Comparison of ENCODE assay signal across 22 cellular contexts in the genomic region with DNA sequence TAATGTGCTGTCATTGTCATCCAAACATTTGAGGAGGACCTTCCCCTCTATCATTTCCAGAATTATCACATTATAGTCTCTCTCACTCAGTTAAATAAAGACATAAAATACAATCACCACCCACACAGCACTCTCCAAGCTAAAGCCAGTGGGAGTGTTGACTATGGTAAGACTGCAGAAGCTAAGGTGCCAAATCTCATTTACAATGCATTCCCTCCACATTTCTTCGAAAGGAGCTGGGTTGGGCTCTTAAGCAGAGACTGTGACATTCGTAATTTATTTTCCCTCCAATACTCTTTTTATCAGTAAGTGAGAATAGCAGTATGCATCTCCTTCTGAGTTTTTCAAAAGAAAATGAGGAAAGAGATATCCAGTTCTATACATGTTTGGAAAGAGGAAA.
DNase-seq lines count a peak whose midpoint lies in the region; ATAC-seq and TF ChIP-seq lines count a peak whose summit lies in the region.
"Had no signal": no experiment of that assay in that cellular context is flagged by ENCODE, and none has a peak within 500 bp of the region (broad histone marks: within the 10 kb centered on the region; RNA-seq: fewer than 3 reads in every experiment).

No MANE protein-coding gene starts in this region.

- no peaks in the 10 kb centered on the region for H3K9me3 ChIP-seq in iPS-18a (ENCODE audit: control insufficient read depth, low read depth, low read length)
- no peaks in the 10 kb centered on the region for H3K9me3 ChIP-seq in gastrocnemius medialis
- H3K9me3 ChIP-seq: BLaER1 treated with 17β-estradiol and CSF1 and Interleukin-3, amounts not matched to agents 10 nM and 100 nM had no signal

- DNase-seq in GM23338 (ENCODE audit: low spot score), result peak; percentile 32
- no peak for DNase-seq in WTC11 (ENCODE audit: low spot score)
- no peak for DNase-seq in NCI-H446 (lab: John Stamatoyannopoulos, UW)
- DNase-seq in gastrocnemius medialis, result no peak
- DNase-seq: 8988T; CD8-positive, alpha-beta memory T cell; COR-L47; DMS 273 treated with DMSO at 0.1 percent for 48 hours; DMS53; DND-41; EL; GM23248; HFFc6; IMR-90 had no signal

- H3K36me3 Mint-ChIP-seq in GM23338 (ENCODE audit: low read depth) (peaks cover 2% of the 10 kb centered on the region; the same call in 1 of the 3 replicates), WTC11 (no peaks in the 10 kb centered on the region), nephron (ENCODE audit: low read depth) (peaks cover 4% of the 10 kb centered on the region)
- H3K36me3 Mint-ChIP-seq: CD8-positive, alpha-beta memory T cell had no signal

- no peak overlapping the region for H2AFZ ChIP-seq in GM23338
- H2AFZ ChIP-seq: GM23248 had no signal

- H3K9me3 Mint-ChIP-seq in GM23338 (no peaks in the 10 kb centered on the region; the same call in 2 of the 3 replicates), WTC11 (peaks cover 7% of the 10 kb centered on the region; the same call in 1 of the 2 replicates), nephron (no peaks in the 10 kb centered on the region)
- H3K9me3 Mint-ChIP-seq: HFFc6 had no signal

- H3K27ac Mint-ChIP-seq in GM23338, result peak overlapping the region; percentile 58; the same call in 1 of the 2 replicates
- H3K27ac Mint-ChIP-seq in WTC11, result peak overlapping the region; percentile 23
- peak overlapping the region; percentile 71 to 83 (median 72) for H3K27ac Mint-ChIP-seq in nephron
- H3K27ac Mint-ChIP-seq: B cell; CD8-positive, alpha-beta memory T cell; HFFc6 had no signal

- intact Hi-C loops in gastrocnemius medialis (cut with DNase I; ENCODE audit: low total_unique reads), result no loop called here

- H3K36me3 ChIP-seq in GM23338 (ENCODE audit: insufficient read depth) (no peaks in the 10 kb centered on the region), iPS-18a (ENCODE audit: control insufficient read depth, low read depth, low read length) (no peaks in the 10 kb centered on the region), gastrocnemius medialis (no peaks in the 10 kb centered on the region)
- H3K36me3 ChIP-seq: BLaER1 treated with 17β-estradiol and CSF1 and Interleukin-3, amounts not matched to agents 10 nM and 100 nM had no signal

- ATAC-seq in GM23338 (peak; percentile 77), WTC11 (peak; percentile 81), GM19397 (IDR thresholded peaks at IDR 0.05; ENCODE audit: unreplicated experiment) (no peak), gastrocnemius medialis (no peak)
- ATAC-seq: GM12878, HCT116 had no signal

- TF ChIP-seq POLR2A in gastrocnemius medialis (IDR thresholded peaks at IDR 0.05), result no peak

- peak overlapping the region; percentile 14; the same call in 1 of the 2 replicates for H3K4me2 ChIP-seq in GM23338
- H3K4me2 ChIP-seq: BLaER1 treated with 17β-estradiol and CSF1 and Interleukin-3, amounts not matched to agents 10 nM and 100 nM had no signal

- H3K79me2 ChIP-seq in GM23338 (replicated peaks; ENCODE audit: insufficient read depth), result no peaks in the 10 kb centered on the region

- peaks cover 14% of the 10 kb centered on the region for H3K4me1 Mint-ChIP-seq in GM23338
- peaks cover 16% of the 10 kb centered on the region for H3K4me1 Mint-ChIP-seq in WTC11
- peaks cover 25% of the 10 kb centered on the region for H3K4me1 Mint-ChIP-seq in nephron
- H3K4me1 Mint-ChIP-seq: B cell; CD8-positive, alpha-beta memory T cell had no signal

- in situ Hi-C loops in gastrocnemius medialis (cut with MboI; ENCODE audit: low sequenced_read_pairs in 4 of 4), result no loop called here

- no peaks in the 10 kb centered on the region for H3K9me2 ChIP-seq in GM23338 (ENCODE audit: insufficient read depth)

- H3K4me3 ChIP-seq in GM23338 (no peak overlapping the region), iPS-18a (ENCODE audit: low read length) (no peak overlapping the region), gastrocnemius medialis (no peak overlapping the region)
- H3K4me3 ChIP-seq: BLaER1 treated with 17β-estradiol and CSF1 and Interleukin-3, amounts not matched to agents 10 nM and 100 nM; GM12878; GM23248 had no signal

- H3F3A ChIP-seq in GM23338 (replicated peaks; ENCODE audit: low read depth), result no peaks in the 10 kb centered on the region

- TF ChIP-seq CTCF in GM23338 (conservative IDR thresholded peaks at IDR 0.05; ENCODE audit: low read depth in 2 of 2), result no peak
- no peak for TF ChIP-seq CTCF in WTC11 (IDR thresholded peaks at IDR 0.05)
- no peak for TF ChIP-seq CTCF in nephron (IDR thresholded peaks at IDR 0.05; ENCODE audit: unreplicated experiment in 3 of 3)
- TF ChIP-seq CTCF in gastrocnemius medialis (IDR thresholded peaks at IDR 0.05 in 4 of 5, conservative IDR thresholded peaks at IDR 0.05 in 1 of 5), result no peak

- H3K27ac ChIP-seq in GM23338 (ENCODE audit: low read depth), result 0 out of 2 replicates have a peak overlapping the region, but pooled peaks have one; percentile 0
- H3K27ac ChIP-seq in iPS-18a (ENCODE audit: low read length), result peak overlapping the region; percentile 37
- no peak overlapping the region for H3K27ac ChIP-seq in gastrocnemius medialis
- H3K27ac ChIP-seq: BLaER1 treated with 17β-estradiol and CSF1 and Interleukin-3, amounts not matched to agents 10 nM and 100 nM; GM23248; HL-60 had no signal

- POLR2A ChIA-PET in WTC11 (lab: Charles Lee), result no interaction called here

- no peak overlapping the region for H3K4me3 Mint-ChIP-seq in GM23338
- no peak overlapping the region for H3K4me3 Mint-ChIP-seq in WTC11
- H3K4me3 Mint-ChIP-seq in nephron, result no peak overlapping the region
- H3K4me3 Mint-ChIP-seq: B cell; CD8-positive, alpha-beta memory T cell; HFFc6 had no signal

- no peaks in the 10 kb centered on the region for H4K20me1 ChIP-seq in GM23338 (replicated peaks; ENCODE audit: insufficient read depth)
- H4K20me1 ChIP-seq: BLaER1 treated with 17β-estradiol and CSF1 and Interleukin-3, amounts not matched to agents 10 nM and 100 nM had no signal

- no peaks in the 10 kb centered on the region for H3K27me3 ChIP-seq in GM23338 (ENCODE audit: insufficient read depth)
- H3K27me3 ChIP-seq in iPS-18a (ENCODE audit: control insufficient read depth, insufficient read depth, low read length), result no peaks in the 10 kb centered on the region
- no peaks in the 10 kb centered on the region for H3K27me3 ChIP-seq in gastrocnemius medialis
- H3K27me3 ChIP-seq: BLaER1 treated with 17β-estradiol and CSF1 and Interleukin-3, amounts not matched to agents 10 nM and 100 nM had no signal

- no peak overlapping the region for H3K9ac ChIP-seq in iPS-18a (ENCODE audit: low read length)
- H3K9ac ChIP-seq: BLaER1 treated with 17β-estradiol and CSF1 and Interleukin-3, amounts not matched to agents 10 nM and 100 nM; GM23248 had no signal

- H3K27me3 Mint-ChIP-seq in GM23338 (ENCODE audit: insufficient read depth, low read depth, poor library complexity) (peaks cover 2% of the 10 kb centered on the region), WTC11 (ENCODE audit: low read depth) (no peaks in the 10 kb centered on the region), nephron (ENCODE audit: low read depth) (no peaks in the 10 kb centered on the region)
- H3K27me3 Mint-ChIP-seq: B cell; CD8-positive, alpha-beta memory T cell had no signal

- CTCF ChIA-PET in WTC11 (lab: Charles Lee), result no interaction called here

- H3K4me1 ChIP-seq in GM23338 (ENCODE audit: insufficient read depth) (peaks cover 6% of the 10 kb centered on the region; the same call in 1 of the 2 replicates), iPS-18a (ENCODE audit: control insufficient read depth, low read depth, low read length) (peaks cover 10% of the 10 kb centered on the region), gastrocnemius medialis (no peaks in the 10 kb centered on the region)
- H3K4me1 ChIP-seq: BLaER1 treated with 17β-estradiol and CSF1 and Interleukin-3, amounts not matched to agents 10 nM and 100 nM had no signal

TF ChIP-seq in GM23338, 12 proteins besides CTCF, POLR2A, EP300 and RAD21:
- TF ChIP-seq CREB1 (CRISPR knock-in tag; IDR thresholded peaks at IDR 0.05; ENCODE audit: low read depth) (no peak), ZNF331 (CRISPR knock-in tag; IDR thresholded peaks at IDR 0.05; ENCODE audit: low read depth) (no peak), STAT1 (IDR thresholded peaks at IDR 0.05; ENCODE audit: unreplicated experiment) (no peak), EZH2phosphoT487 (IDR thresholded peaks at IDR 0.05; ENCODE audit: unreplicated experiment) (no peak), ZNF114 (CRISPR knock-in tag; IDR thresholded peaks at IDR 0.05) (no peak)

TF ChIP-seq in WTC11, 78 proteins besides CTCF, POLR2A, EP300 and RAD21:
- no peak for TF ChIP-seq NFYB (CRISPR knock-in tag; conservative IDR thresholded peaks at IDR 0.05; ENCODE audit: low read depth)
- TF ChIP-seq NR1H2 (CRISPR knock-in tag; IDR thresholded peaks at IDR 0.05), result no peak
- no peak for TF ChIP-seq ZNF532 (CRISPR knock-in tag; IDR thresholded peaks at IDR 0.05; ENCODE audit: borderline replicate concordance)
- TF ChIP-seq ZNF671 (CRISPR knock-in tag; IDR thresholded peaks at IDR 0.05), result no peak

Comparison
In these comparisons a context has a peak if more than half of its experiments do, and no peak if none do; other contexts are left out.
1. ATAC-seq: peak in GM23338 (single experiment) and WTC11 (single experiment); none in GM19397 (single experiment) and gastrocnemius medialis (0 of 2).
2. H3K27ac ChIP-seq: peak in GM23338 (single experiment) and iPS-18a (single experiment); none in gastrocnemius medialis (0 of 4).
3. Peak in every context shown above with its lines, with median percentiles within 50 percentile points of each other: H3K27ac Mint-ChIP-seq.